In genomic region chr5:31894131-31894530, GRCh38 we compare ENCODE assay signal across 28 cellular contexts.
"Had no signal": no experiment of that assay in that cellular context is flagged by ENCODE, and none has a peak within 500 bp of the region (broad histone marks: within the 10 kb centered on the region; RNA-seq: fewer than 3 reads in every experiment).

No MANE protein-coding gene starts in this region.

- H3K9me3 Mint-ChIP-seq: activated CD4-positive, alpha-beta T cell treated with anti-CD3 and anti-CD28 coated beads, Interleukin-2, amount 10 ng/mL, durations not matched to agents 7 days and 5 days; activated CD8-positive, alpha-beta T cell treated with anti-CD3 and anti-CD28 coated beads for 36 hours; activated naive CD8-positive, alpha-beta T cell treated with anti-CD3 and anti-CD28 coated beads, Interleukin-2, amount 50 U/mL, for 24 hours; dendritic cell treated with granulocyte-macrophage colony-stimulating factor and Interleukin-4, amounts not matched to agents 40 ng/mL and 50 ng/mL, for 4 days; memory B cell; stimulated activated effector memory CD8-positive, alpha-beta T cell treated with anti-CD3 and anti-CD28 coated beads, Interleukin-12 subunit alpha, Interleukin-12 subunit beta, amount 100 ng/mL, for 72 hours; stimulated activated naive CD8-positive, alpha-beta T cell treated with anti-CD3 and anti-CD28 coated beads, Interleukin-15, amount 100 ng/mL, for 72 hours; T-helper 2 cell treated with Interferon-gamma antibody and Interleukin-4, amounts not matched to agents 5 μg/mL and 100 μg/mL, for 36 hours; type B pancreatic cell had no signal

- H3K36me3 ChIP-seq: cardiac muscle cell, neutrophil, ovary, vagina had no signal

- H3K27ac Mint-ChIP-seq: activated CD4-positive, alpha-beta T cell treated with anti-CD3 and anti-CD28 coated beads, Interleukin-2, amount 10 ng/mL, durations not matched to agents 7 days and 5 days; activated CD8-positive, alpha-beta memory T cell treated with anti-CD3 and anti-CD28 coated beads, Interleukin-2, amount 10 ng/mL, durations not matched to agents 7 days and 5 days; activated CD8-positive, alpha-beta T cell treated with anti-CD3 and anti-CD28 coated beads for 36 hours; activated naive CD8-positive, alpha-beta T cell treated with anti-CD3 and anti-CD28 coated beads, Interleukin-2, amount 50 U/mL, for 24 hours; dendritic cell treated with granulocyte-macrophage colony-stimulating factor and Interleukin-4, amounts not matched to agents 40 ng/mL and 50 ng/mL, for 4 days; memory B cell; stimulated activated effector memory CD8-positive, alpha-beta T cell treated with anti-CD3 and anti-CD28 coated beads, Interleukin-12 subunit alpha, Interleukin-12 subunit beta, amount 100 ng/mL, for 72 hours; stimulated activated naive CD8-positive, alpha-beta T cell treated with anti-CD3 and anti-CD28 coated beads, Interleukin-15, amount 100 ng/mL, for 72 hours; T-helper 2 cell treated with Interferon-gamma antibody and Interleukin-4, amounts not matched to agents 5 μg/mL and 100 μg/mL, for 36 hours; type B pancreatic cell had no signal

- H3K27ac ChIP-seq: cardiac muscle cell, neutrophil, ovary, psoas muscle, testis, vagina, VCaP had no signal

- H3K27me3 Mint-ChIP-seq: activated CD4-positive, alpha-beta T cell treated with anti-CD3 and anti-CD28 coated beads, Interleukin-2, amount 10 ng/mL, durations not matched to agents 7 days and 5 days; activated CD8-positive, alpha-beta memory T cell treated with anti-CD3 and anti-CD28 coated beads, Interleukin-2, amount 10 ng/mL, durations not matched to agents 7 days and 5 days; activated CD8-positive, alpha-beta T cell treated with anti-CD3 and anti-CD28 coated beads for 36 hours; activated naive CD8-positive, alpha-beta T cell treated with anti-CD3 and anti-CD28 coated beads, Interleukin-2, amount 50 U/mL, for 24 hours; dendritic cell treated with granulocyte-macrophage colony-stimulating factor and Interleukin-4, amounts not matched to agents 40 ng/mL and 50 ng/mL, for 4 days; naive B cell; stimulated activated naive CD8-positive, alpha-beta T cell treated with anti-CD3 and anti-CD28 coated beads, Interleukin-15, amount 100 ng/mL, for 72 hours; type B pancreatic cell had no signal

- H3K4me3 Mint-ChIP-seq: activated CD4-positive, alpha-beta T cell treated with anti-CD3 and anti-CD28 coated beads, Interleukin-2, amount 10 ng/mL, durations not matched to agents 7 days and 5 days; activated CD8-positive, alpha-beta memory T cell treated with anti-CD3 and anti-CD28 coated beads, Interleukin-2, amount 10 ng/mL, durations not matched to agents 7 days and 5 days; activated CD8-positive, alpha-beta T cell treated with anti-CD3 and anti-CD28 coated beads for 36 hours; activated naive CD8-positive, alpha-beta T cell treated with anti-CD3 and anti-CD28 coated beads, Interleukin-2, amount 50 U/mL, for 24 hours; dendritic cell treated with granulocyte-macrophage colony-stimulating factor and Interleukin-4, amounts not matched to agents 40 ng/mL and 50 ng/mL, for 4 days; memory B cell; naive B cell; stimulated activated effector memory CD8-positive, alpha-beta T cell treated with anti-CD3 and anti-CD28 coated beads, Interleukin-12 subunit alpha, Interleukin-12 subunit beta, amount 100 ng/mL, for 72 hours; stimulated activated naive CD8-positive, alpha-beta T cell treated with anti-CD3 and anti-CD28 coated beads, Interleukin-15, amount 100 ng/mL, for 72 hours; T-helper 2 cell treated with Interferon-gamma antibody and Interleukin-4, amounts not matched to agents 5 μg/mL and 100 μg/mL, for 36 hours; type B pancreatic cell had no signal

- H3K9me3 ChIP-seq: mucosa of descending colon, neutrophil, ovary, psoas muscle, testis, vagina had no signal

- ATAC-seq: activated CD4-positive, CD25-positive, alpha-beta regulatory T cell treated with anti-CD3 and anti-CD28 coated beads, Interleukin-2, amount 50 U/mL, for 24 hours; activated CD8-positive, alpha-beta memory T cell treated with anti-CD3 and anti-CD28 coated beads, Interleukin-2, amount 10 ng/mL, durations not matched to agents 7 days and 5 days; activated CD8-positive, alpha-beta T cell treated with anti-CD3 and anti-CD28 coated beads for 36 hours; activated naive CD8-positive, alpha-beta T cell treated with anti-CD3 and anti-CD28 coated beads, Interleukin-2, amount 50 U/mL, for 24 hours; mucosa of descending colon; psoas muscle; right cardiac atrium; stimulated activated effector memory CD8-positive, alpha-beta T cell treated with anti-CD3 and anti-CD28 coated beads, Interleukin-12 subunit alpha, Interleukin-12 subunit beta, amount 100 ng/mL, for 72 hours; stimulated activated naive CD8-positive, alpha-beta T cell treated with anti-CD3 and anti-CD28 coated beads, Interleukin-15, amount 100 ng/mL, for 72 hours had no signal

- H3K4me1 ChIP-seq: psoas muscle had no signal

- H3K4me3 ChIP-seq: cardiac muscle cell, mucosa of descending colon, ovary, psoas muscle, testis, vagina had no signal

- H3K36me3 Mint-ChIP-seq: activated CD8-positive, alpha-beta memory T cell treated with anti-CD3 and anti-CD28 coated beads, Interleukin-2, amount 10 ng/mL, durations not matched to agents 7 days and 5 days; memory B cell; naive B cell; stimulated activated effector memory CD8-positive, alpha-beta T cell treated with anti-CD3 and anti-CD28 coated beads, Interleukin-12 subunit alpha, Interleukin-12 subunit beta, amount 100 ng/mL, for 72 hours; type B pancreatic cell had no signal

- H3K4me1 Mint-ChIP-seq: activated CD4-positive, alpha-beta T cell treated with anti-CD3 and anti-CD28 coated beads, Interleukin-2, amount 10 ng/mL, durations not matched to agents 7 days and 5 days; activated CD8-positive, alpha-beta memory T cell treated with anti-CD3 and anti-CD28 coated beads, Interleukin-2, amount 10 ng/mL, durations not matched to agents 7 days and 5 days; activated naive CD8-positive, alpha-beta T cell treated with anti-CD3 and anti-CD28 coated beads, Interleukin-2, amount 50 U/mL, for 24 hours; memory B cell; naive B cell; stimulated activated effector memory CD8-positive, alpha-beta T cell treated with anti-CD3 and anti-CD28 coated beads, Interleukin-12 subunit alpha, Interleukin-12 subunit beta, amount 100 ng/mL, for 72 hours; stimulated activated naive CD8-positive, alpha-beta T cell treated with anti-CD3 and anti-CD28 coated beads, Interleukin-15, amount 100 ng/mL, for 72 hours had no signal

- H3K27me3 ChIP-seq: cardiac muscle cell, neutrophil, ovary, testis, vagina had no signal

- DNase-seq: activated CD4-positive, alpha-beta T cell treated with anti-CD3 and anti-CD28 coated beads, Interleukin-2, amount 10 ng/mL, durations not matched to agents 7 days and 5 days; activated CD8-positive, alpha-beta memory T cell treated with anti-CD3 and anti-CD28 coated beads, Interleukin-2, amount 10 ng/mL, durations not matched to agents 7 days and 5 days; activated CD8-positive, alpha-beta T cell treated with anti-CD3 and anti-CD28 coated beads for 36 hours; activated gamma-delta T cell; activated naive CD4-positive, alpha-beta T cell treated with anti-CD3 and anti-CD28 coated beads, Interleukin-2, amount 50 U/mL, for 16 hours; activated naive CD8-positive, alpha-beta T cell treated with anti-CD3 and anti-CD28 coated beads, Interleukin-2, amount 50 U/mL, for 24 hours; activated T-cell treated with anti-CD3 and anti-CD28 coated beads for 4 hours; effector CD8-positive, alpha-beta T cell; foreskin melanocyte; glutamatergic neuron; mucosa of descending colon; naive B cell; ovary; right cardiac atrium; stimulated activated CD4-positive, alpha-beta T cell treated with anti-CD3 and anti-CD28 coated beads, Interleukin-12 subunit alpha, Interleukin-12 subunit beta, amount 100 ng/mL, for 4 hours; stimulated activated naive CD8-positive, alpha-beta T cell treated with anti-CD3 and anti-CD28 coated beads, Interleukin-15, amount 100 ng/mL, for 72 hours; testis had no signal
